ENCODE assay signal across 7 cellular contexts in the genomic region with DNA sequence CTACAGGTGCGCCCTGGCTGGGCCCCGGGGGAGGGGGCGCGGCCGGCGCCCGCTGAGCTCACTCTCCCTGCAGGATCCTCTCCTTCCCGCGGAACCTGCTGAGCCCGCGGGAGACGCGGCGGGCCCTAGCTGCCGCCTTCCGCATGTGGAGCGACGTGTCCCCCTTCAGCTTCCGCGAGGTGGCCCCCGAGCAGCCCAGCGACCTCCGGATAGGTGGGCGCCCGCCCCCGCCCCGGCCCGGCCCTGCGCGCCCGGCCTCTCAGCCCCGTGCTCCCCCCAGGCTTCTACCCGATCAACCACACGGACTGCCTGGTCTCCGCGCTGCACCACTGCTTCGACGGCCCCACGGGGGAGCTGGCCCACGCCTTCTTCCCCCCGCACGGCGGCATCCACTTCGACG. TPM values are rescaled to one million over a fixed set of nuclear protein-coding genes. Genes with fewer than 3 reads are reported as not detected.
DNase-seq lines count a peak whose midpoint lies in the region; ATAC-seq, FAIRE-seq and TF ChIP-seq lines count a peak whose summit lies in the region.
"Not testable (repeated sequence)": the region's sequence is repeated elsewhere in the genome, so short reads cannot be mapped to it uniquely, and the experiment has no call there.

No MANE protein-coding gene starts in this region.

- TF ChIP-seq POLR2A in GM12891 (IDR thresholded peaks at IDR 0.05; ENCODE audit: low read depth, low read length) = not testable (repeated sequence)

- H3K27ac ChIP-seq in naive thymus-derived CD4-positive, alpha-beta T cell (ENCODE audit: low read depth, low read length) = not testable (repeated sequence)

- H3K36me3 ChIP-seq in naive thymus-derived CD4-positive, alpha-beta T cell (ENCODE audit: control insufficient read depth in 2 of 3, insufficient read depth in 3 of 3, low read length in 3 of 3) = peaks cover 0 to 16% (median 0%) of the 10 kb centered on the region in 3 experiments

- H3K9me3 Mint-ChIP-seq in activated B cell treated with CpG ODN at 0.5 μM for 24 hours; activated T-cell treated with anti-CD3 and anti-CD28 coated beads, Interleukin-2, amount 50 U/mL, for 72 hours; naive thymus-derived CD4-positive, alpha-beta T cell; stimulated activated naive CD8-positive, alpha-beta T cell treated with anti-CD3 and anti-CD28 coated beads, Interleukin-15, amount 100 ng/mL, for 72 hours: not testable (repeated sequence)

- not testable (repeated sequence) for H3K9me3 ChIP-seq in naive thymus-derived CD4-positive, alpha-beta T cell (ENCODE audit: control insufficient read depth in 2 of 3, low read length in 3 of 3)

- POLR2A ChIA-PET in activated B cell treated with CpG ODN at 0.5 μM for 24 hours (lab: Charles Lee); naive thymus-derived CD4-positive, alpha-beta T cell (lab: Charles Lee): not testable (repeated sequence)

- CTCF ChIA-PET in activated B cell treated with CpG ODN at 0.5 μM for 24 hours (lab: Charles Lee); naive thymus-derived CD4-positive, alpha-beta T cell (lab: Charles Lee): not testable (repeated sequence)

- TF ChIP-seq CTCF in activated B cell treated with CpG ODN at 0.5 μM for 24 hours (IDR thresholded peaks at IDR 0.05) = not testable (repeated sequence)

- H3K4me1 Mint-ChIP-seq in activated B cell treated with CpG ODN at 0.5 μM for 24 hours; activated T-cell treated with anti-CD3 and anti-CD28 coated beads, Interleukin-2, amount 50 U/mL, for 72 hours (ENCODE audit: low read depth); naive thymus-derived CD4-positive, alpha-beta T cell; stimulated activated naive CD8-positive, alpha-beta T cell treated with anti-CD3 and anti-CD28 coated beads, Interleukin-15, amount 100 ng/mL, for 72 hours: not testable (repeated sequence)

- H3K4me3 ChIP-seq in naive thymus-derived CD4-positive, alpha-beta T cell (ENCODE audit: low read length) = not testable (repeated sequence)

- FAIRE-seq in GM12891 (lab: Jason Lieb, UNC) = peak; percentile 78

- ATAC-seq in activated B cell treated with CpG ODN at 0.5 μM for 24 hours (ENCODE audit: low read depth) = peak; percentile 75
- ATAC-seq in activated T-cell treated with anti-CD3 and anti-CD28 coated beads, Interleukin-2, amount 50 U/mL, for 72 hours (replicated peaks in 1 of 2) = peak; percentile 19 to 35
- ATAC-seq in Right ventricle myocardium inferior = peak; percentile 1
- ATAC-seq in left colon = peak; percentile 25
- peak; percentile 24 for ATAC-seq in naive thymus-derived CD4-positive, alpha-beta T cell
- ATAC-seq in stimulated activated naive CD8-positive, alpha-beta T cell treated with anti-CD3 and anti-CD28 coated beads, Interleukin-15, amount 100 ng/mL, for 72 hours = peak; percentile 21

- H3K4me3 Mint-ChIP-seq in activated B cell treated with CpG ODN at 0.5 μM for 24 hours; activated T-cell treated with anti-CD3 and anti-CD28 coated beads, Interleukin-2, amount 50 U/mL, for 72 hours; naive thymus-derived CD4-positive, alpha-beta T cell; stimulated activated naive CD8-positive, alpha-beta T cell treated with anti-CD3 and anti-CD28 coated beads, Interleukin-15, amount 100 ng/mL, for 72 hours: not testable (repeated sequence)

- H3K27me3 ChIP-seq in naive thymus-derived CD4-positive, alpha-beta T cell (ENCODE audit: control insufficient read depth in 2 of 2, insufficient read depth in 2 of 2, low read length in 2 of 2) = not testable (repeated sequence)

- not testable (repeated sequence) for H3K4me1 ChIP-seq in naive thymus-derived CD4-positive, alpha-beta T cell (ENCODE audit: control insufficient read depth in 2 of 2, insufficient read depth in 2 of 2, low read length in 2 of 2)

- H3K36me3 Mint-ChIP-seq in activated B cell treated with CpG ODN at 0.5 μM for 24 hours (ENCODE audit: low read depth); activated T-cell treated with anti-CD3 and anti-CD28 coated beads, Interleukin-2, amount 50 U/mL, for 72 hours (ENCODE audit: insufficient read depth in 2 of 2); naive thymus-derived CD4-positive, alpha-beta T cell: not testable (repeated sequence)

- not testable (repeated sequence) for H3K27me3 Mint-ChIP-seq in activated B cell treated with CpG ODN at 0.5 μM for 24 hours; activated T-cell treated with anti-CD3 and anti-CD28 coated beads, Interleukin-2, amount 50 U/mL, for 72 hours (ENCODE audit: low read depth); naive thymus-derived CD4-positive, alpha-beta T cell; stimulated activated naive CD8-positive, alpha-beta T cell treated with anti-CD3 and anti-CD28 coated beads, Interleukin-15, amount 100 ng/mL, for 72 hours

- intact Hi-C loops in activated B cell treated with CpG ODN at 0.5 μM for 24 hours (cut with micrococcal nuclease); Right ventricle myocardium inferior (cut with DNase I); left colon (cut with DNase I, micrococcal nuclease); naive thymus-derived CD4-positive, alpha-beta T cell (cut with micrococcal nuclease): not testable (repeated sequence)

- DNase-seq in GM12891 (ENCODE audit: insufficient read length, low spot score); activated B cell treated with CpG ODN at 0.5 μM for 24 hours; activated T-cell treated with anti-CD3 and anti-CD28 coated beads, Interleukin-2, amount 50 U/mL, for 72 hours; Right ventricle myocardium inferior (ENCODE audit: missing footprints); left colon; naive thymus-derived CD4-positive, alpha-beta T cell; stimulated activated naive CD8-positive, alpha-beta T cell treated with anti-CD3 and anti-CD28 coated beads, Interleukin-15, amount 100 ng/mL, for 72 hours: not testable (repeated sequence)

- not testable (repeated sequence) for H3K27ac Mint-ChIP-seq in activated B cell treated with CpG ODN at 0.5 μM for 24 hours; activated T-cell treated with anti-CD3 and anti-CD28 coated beads, Interleukin-2, amount 50 U/mL, for 72 hours; naive thymus-derived CD4-positive, alpha-beta T cell; stimulated activated naive CD8-positive, alpha-beta T cell treated with anti-CD3 and anti-CD28 coated beads, Interleukin-15, amount 100 ng/mL, for 72 hours

RNA-seq across cellular contexts. Expression of a gene that starts 7.5 kb away (rescaled TPM):
- polyA plus RNA-seq in GM12891 (2012; ENCODE audit: low read depth, missing spikeins) = 14.5 TPM
- total RNA-seq in activated B cell treated with CpG ODN at 0.5 μM for 24 hours = 47.6 and 54.7 TPM in 2 replicates
- 10 to 100 TPM; 42.0 to 43.1 TPM for total RNA-seq in activated T-cell treated with anti-CD3 and anti-CD28 coated beads, Interleukin-2, amount 50 U/mL, for 72 hours
- total RNA-seq in Right ventricle myocardium inferior = 20.3 TPM
- total RNA-seq in left colon = 10 to 100 TPM; 39.0 to 57.0 TPM
- 100 to 1,000 TPM in 2 of 5 experiments, 10 to 100 TPM in 3; 69.9 to 138 (median 76.7) TPM for total RNA-seq in naive thymus-derived CD4-positive, alpha-beta T cell
- 10 to 100 TPM; 45.4 to 66.3 TPM for polyA plus RNA-seq in naive thymus-derived CD4-positive, alpha-beta T cell

RNA-seq across cellular contexts. Expression of a gene that starts 24.1 kb away (rescaled TPM):
- polyA plus RNA-seq in GM12891 (2012; ENCODE audit: low read depth, missing spikeins) = 30.7 TPM
- total RNA-seq in activated B cell treated with CpG ODN at 0.5 μM for 24 hours = 48.6 and 58.9 TPM in 2 replicates
- total RNA-seq in activated T-cell treated with anti-CD3 and anti-CD28 coated beads, Interleukin-2, amount 50 U/mL, for 72 hours = 10 to 100 TPM; 40.3 to 72.5 TPM
- total RNA-seq in Right ventricle myocardium inferior = 20.8 TPM
- total RNA-seq in left colon = 10 to 100 TPM; 66.4 to 72.3 TPM
- total RNA-seq in naive thymus-derived CD4-positive, alpha-beta T cell = 100 to 1,000 TPM in 4 of 5 experiments, 10 to 100 TPM in 1; 91.5 to 218 (median 157) TPM
- polyA plus RNA-seq in naive thymus-derived CD4-positive, alpha-beta T cell = 10 to 100 TPM in 1 of 2 donors, 1 to 10 TPM in 1; 9.8 to 17.2 TPM

RNA-seq across cellular contexts. Expression of a gene that starts 41.3 kb away (rescaled TPM):
- 23.7 TPM for polyA plus RNA-seq in GM12891 (2012; ENCODE audit: low read depth, missing spikeins)
- total RNA-seq in activated B cell treated with CpG ODN at 0.5 μM for 24 hours = 28.5 and 29.1 TPM in 2 replicates
- 10 to 100 TPM; 41.5 to 42.3 TPM for total RNA-seq in activated T-cell treated with anti-CD3 and anti-CD28 coated beads, Interleukin-2, amount 50 U/mL, for 72 hours
- total RNA-seq in Right ventricle myocardium inferior = 24.0 TPM
- 10 to 100 TPM; 29.6 to 37.0 TPM for total RNA-seq in left colon
- 10 to 100 TPM; 32.3 to 45.4 (median 41.9) TPM for total RNA-seq in naive thymus-derived CD4-positive, alpha-beta T cell
- polyA plus RNA-seq in naive thymus-derived CD4-positive, alpha-beta T cell = 10 to 100 TPM; 11.8 to 16.5 TPM

Comparison
In these comparisons a context has a peak if more than half of its experiments do, and no peak if none do; other contexts are left out.
1. ATAC-seq: peak in every context shown above with its lines; median percentile 75 in activated B cell treated with CpG ODN at 0.5 μM for 24 hours; 27 in activated T-cell treated with anti-CD3 and anti-CD28 coated beads, Interleukin-2, amount 50 U/mL, for 72 hours; 25 in left colon; 24 in naive thymus-derived CD4-positive, alpha-beta T cell; 21 in stimulated activated naive CD8-positive, alpha-beta T cell treated with anti-CD3 and anti-CD28 coated beads, Interleukin-15, amount 100 ng/mL, for 72 hours; 1 in Right ventricle myocardium inferior.